In genomic region chr11:134032501-134033091, GRCh38 we compare ENCODE assay signal across 11 cellular contexts. TPM values are rescaled to one million over a fixed set of nuclear protein-coding genes. Genes with fewer than 3 reads are reported as not detected.
DNase-seq lines count a peak whose midpoint lies in the region; ATAC-seq, FAIRE-seq and TF ChIP-seq lines count a peak whose summit lies in the region.
"Had no signal": no experiment of that assay in that cellular context is flagged by ENCODE, and none has a peak within 500 bp of the region (broad histone marks: within the 10 kb centered on the region; RNA-seq: fewer than 3 reads in every experiment).

No MANE protein-coding gene starts in this region.

- H3K79me2 ChIP-seq in HepG2 (ENCODE audit: insufficient read depth, low read length): no peaks in the 10 kb centered on the region

- H3K9me3 ChIP-seq in muscle layer of colon (ENCODE audit: low read length) (no peaks in the 10 kb centered on the region), HepG2 (ENCODE audit: low read length) (no peaks in the 10 kb centered on the region)

- 33% methylated on average over 3 of the region's 24 CpGs for WGBS in HepG2 (ENCODE audit: low lambda C conversion rate)

- FAIRE-seq in HepG2 (lab: Jason Lieb, UNC): no peak
- FAIRE-seq: GM19239 had no signal

- H3K27ac Mint-ChIP-seq in activated naive CD4-positive, alpha-beta T cell treated with anti-CD3 and anti-CD28 coated beads, Interleukin-2, amount 50 U/mL, for 72 hours: no peak overlapping the region

- H4K20me1 ChIP-seq in HepG2 (ENCODE audit: insufficient read depth, low read length): no peaks in the 10 kb centered on the region

- no peak overlapping the region for H2AFZ ChIP-seq in HepG2 (ENCODE audit: low read length)

- peaks cover 0 to 4% of the 10 kb centered on the region in 2 donors for H3K9me3 Mint-ChIP-seq in activated naive CD4-positive, alpha-beta T cell treated with anti-CD3 and anti-CD28 coated beads, Interleukin-2, amount 50 U/mL, for 72 hours

- intact Hi-C loops in HepG2 (cut with micrococcal nuclease; ENCODE audit: unreplicated experiment): no loop called here

- no peaks in the 10 kb centered on the region for H3K36me3 ChIP-seq in muscle layer of colon (ENCODE audit: insufficient read depth, low read length)
- H3K36me3 ChIP-seq in HepG2 (replicated peaks in 1 of 2; ENCODE audit: control insufficient read depth in 1 of 2, insufficient read depth in 2 of 2, low read length in 2 of 2): no peaks in the 10 kb centered on the region

- DNase-seq in AG10803 (ENCODE audit: low read depth): peak; percentile 35
- peak; percentile 93 for DNase-seq in G401 (ENCODE audit: low spot score)
- DNase-seq in amygdala (lab: John Stamatoyannopoulos, UW): peak in 46 of 56 donors; percentile 20 to 86 (median 66)
- DNase-seq in HepG2 (ENCODE audit: low spot score): no peak
- DNase-seq in activated naive CD4-positive, alpha-beta T cell treated with anti-CD3 and anti-CD28 coated beads, Interleukin-2, amount 50 U/mL, for 72 hours (ENCODE audit: low spot score in 2 of 2): no peak
- DNase-seq: NCI-H2081 treated with DMSO at 0.1 percent for 48 hours, T1000 had no signal

- TF ChIP-seq EP300 in HepG2 (IDR thresholded peaks at IDR 0.05; ENCODE audit: low read depth in 2 of 2, low read length in 2 of 2) (no peak), HepG2 (CRISPR knock-in tag; IDR thresholded peaks at IDR 0.05; ENCODE audit: borderline replicate concordance) (no peak)

- POLR2A ChIA-PET in HepG2 (lab: Yijun Ruan, JAX): no interaction called here

- ATAC-seq in HG03565 (IDR thresholded peaks at IDR 0.05; ENCODE audit: unreplicated experiment) (no peak), HG03280 (IDR thresholded peaks at IDR 0.05; ENCODE audit: unreplicated experiment) (no peak), HepG2 (no peak)
- ATAC-seq in activated naive CD4-positive, alpha-beta T cell treated with anti-CD3 and anti-CD28 coated beads, Interleukin-2, amount 50 U/mL, for 72 hours: no peak

- peaks cover 0 to 15% of the 10 kb centered on the region in 2 donors for H3K36me3 Mint-ChIP-seq in activated naive CD4-positive, alpha-beta T cell treated with anti-CD3 and anti-CD28 coated beads, Interleukin-2, amount 50 U/mL, for 72 hours

- CTCF ChIA-PET in HepG2 (lab: Yijun Ruan, JAX; ENCODE audit: low intra/inter-chr PET ratio, low total read pairs): no interaction called here

- peaks cover 42% of the 10 kb centered on the region for H3K4me1 ChIP-seq in muscle layer of colon (ENCODE audit: insufficient read depth, low read length)
- no peaks in the 10 kb centered on the region for H3K4me1 ChIP-seq in HepG2 (ENCODE audit: insufficient read depth, low read length)

- H3K9ac ChIP-seq in muscle layer of colon (ENCODE audit: low read length): peak overlapping the region; percentile 26
- no peak overlapping the region for H3K9ac ChIP-seq in HepG2 (ENCODE audit: insufficient read depth, low read depth, low read length)

- H3K27me3 ChIP-seq in muscle layer of colon (ENCODE audit: control insufficient read depth in 1 of 2, insufficient read depth in 2 of 2, low read length in 2 of 2): no peaks in the 10 kb centered on the region
- peaks cover 9 to 72% of the 10 kb centered on the region in 2 experiments; a peak in 4 of 5 replicates for H3K27me3 ChIP-seq in HepG2 (ENCODE audit: control insufficient read depth in 1 of 2, insufficient read depth in 2 of 2, low read length in 2 of 2)

- BruUV-seq in HepG2 (replicated peaks; lab: Mats Ljungman, UMichigan): no TSS peak

- TF ChIP-seq CTCF in AG10803 (conservative IDR thresholded peaks at IDR 0.05; ENCODE audit: low read length): no peak
- TF ChIP-seq CTCF in HepG2 (CRISPR knock-in tag; IDR thresholded peaks at IDR 0.05): no peak

- TF ChIP-seq RAD21 in HepG2 (CRISPR knock-in tag; IDR thresholded peaks at IDR 0.05): no peak

- in situ Hi-C loops in G401 (cut with HindIII; ENCODE audit: low sequenced_read_pairs): no loop called here
- in situ Hi-C loops in HepG2 (cut with HindIII; ENCODE audit: extremely low pct_ligation_motif_present, low pct_unique_long_range_greater_than_20kb): no loop called here

- H3K27ac ChIP-seq in muscle layer of colon (ENCODE audit: low read depth, low read length) (peak overlapping the region; percentile 77), HepG2 (ENCODE audit: extremely low read length, insufficient read depth, low read length) (no peak overlapping the region)

- peak overlapping the region; percentile 35 for H3K4me3 ChIP-seq in AG10803 (ENCODE audit: low read length)
- peak overlapping the region; percentile 43 for H3K4me3 ChIP-seq in muscle layer of colon (ENCODE audit: low read depth in 1 of 2, low read length in 2 of 2)
- no peak overlapping the region for H3K4me3 ChIP-seq in HepG2 (replicated peaks in 1 of 3; ENCODE audit: insufficient read depth in 1 of 3, low read depth in 2 of 3, low read length in 3 of 3)

- no peak for TF ChIP-seq POLR2A in HepG2 (IDR thresholded peaks at IDR 0.05; ENCODE audit: insufficient read depth in 1 of 2, low read depth in 2 of 2, low read length in 2 of 2)

- no peak overlapping the region for H3K4me2 ChIP-seq in HepG2 (ENCODE audit: low read depth, low read length)

TF ChIP-seq in HepG2, 621 proteins besides CTCF, POLR2A, EP300 and RAD21 (continues in another document):
- TF ChIP-seq AHDC1 (CRISPR knock-in tag; IDR thresholded peaks at IDR 0.05; ENCODE audit: borderline replicate concordance) (no peak), ZNF670 (CRISPR knock-in tag; IDR thresholded peaks at IDR 0.05; ENCODE audit: borderline replicate concordance) (no peak), TCF7L2 (IDR thresholded peaks at IDR 0.05; ENCODE audit: low read depth, low read length) (no peak)

RNA-seq across cellular contexts. Expression of gene JAM3, which starts 36.3 kb away (rescaled TPM):
- total RNA-seq in G401 (2014; rRNA removed; shearing (Covaris generic)): 35.9 and 41.8 TPM in 2 replicates
- 2.0 and 2.8 TPM in 2 replicates for total RNA-seq in HepG2 (2016; rRNA removed; fragmentation: Illumina TruSeq; extraction: Trizol)
- 0.20 and 0.26 TPM in 2 replicates for total RNA-seq in HepG2 (2016; cell fraction: cytosol; rRNA removed; fragmentation: Illumina TruSeq; extraction: Trizol; ENCODE audit: low read depth)
- 1.3 and 2.8 TPM in 2 replicates for total RNA-seq in HepG2 (2016; cell fraction: insoluble cytoplasmic fraction; rRNA removed; fragmentation: Illumina TruSeq; extraction: Trizol)
- 0.87 and 0.96 TPM in 2 replicates for total RNA-seq in HepG2 (2016; cell fraction: membrane; rRNA removed; fragmentation: Illumina TruSeq; extraction: Trizol)
- 2.9 and 3.8 TPM in 2 replicates for total RNA-seq in HepG2 (2016; cell fraction: nucleus; rRNA removed; fragmentation: Illumina TruSeq; extraction: Trizol)
- polyA plus RNA-seq in HepG2 (2011; rRNA removed): 0.71 and 0.98 TPM in 2 replicates
- 0.83 and 1.1 TPM in 2 replicates for polyA plus RNA-seq in HepG2 (2011; cell fraction: cytosol; rRNA removed)
- polyA plus RNA-seq in HepG2 (2011; cell fraction: nucleus; rRNA removed): 1.2 and 1.7 TPM in 2 replicates
- polyA plus RNA-seq in HepG2 (2012): 0.97 and 1.0 TPM in 2 replicates
- 0.15 TPM in 2 replicates for polyA plus RNA-seq in HepG2 (2016; cell fraction: cytosol; fragmentation: Illumina TruSeq; extraction: Trizol; ENCODE audit: low read depth)
- polyA plus RNA-seq in HepG2 (2016; cell fraction: insoluble cytoplasmic fraction; fragmentation: Illumina TruSeq; extraction: Trizol; ENCODE audit: low read depth): 1.6 and 1.7 TPM in 2 replicates
- polyA plus RNA-seq in HepG2 (2016; cell fraction: membrane; fragmentation: Illumina TruSeq; extraction: Trizol; ENCODE audit: low read depth): 0.31 and 0.49 TPM in 2 replicates
- polyA plus RNA-seq in HepG2 (2016; cell fraction: nucleus; fragmentation: Illumina TruSeq; extraction: Trizol; ENCODE audit: insufficient read depth, low read depth): 5.8 and 6.6 TPM in 2 replicates
- polyA minus RNA-seq in HepG2 (2011; rRNA and poly(A)+ RNA removed; ENCODE audit: low replicate concordance): 1.6 TPM in 1 of 2 replicates, not detected in the other
- 1.1 and 1.2 TPM in 2 replicates for polyA minus RNA-seq in HepG2 (2011; cell fraction: cytosol; rRNA and poly(A)+ RNA removed)
- polyA minus RNA-seq in HepG2 (2011; cell fraction: nucleus; rRNA and poly(A)+ RNA removed): 0.37 and 0.39 TPM in 2 replicates
- 10 to 100 TPM in 1 of 2 donors, under 1 TPM in 1; 0.98 to 17.7 TPM for total RNA-seq in activated naive CD4-positive, alpha-beta T cell treated with anti-CD3 and anti-CD28 coated beads, Interleukin-2, amount 50 U/mL, for 72 hours

Comparison
In these comparisons a context has a peak if more than half of its experiments do, and no peak if none do; other contexts are left out.
1. DNase-seq: peak in AG10803 (single experiment), G401 (single experiment) and amygdala (46 of 56); none in HepG2 (single experiment) and activated naive CD4-positive, alpha-beta T cell treated with anti-CD3 and anti-CD28 coated beads, Interleukin-2, amount 50 U/mL, for 72 hours (0 of 2).
2. H3K4me3 ChIP-seq: peak in AG10803 (single experiment) and muscle layer of colon (2 of 2); none in HepG2 (0 of 3).